16 cellular contexts compared by ENCODE assay signal in genomic region chr7:111954474-111955311, GRCh38.
A peak's percentile ranks its signal among the peaks of the same experiment; 100 is the strongest.
DNase-seq lines count a peak whose midpoint lies in the region; ATAC-seq, FAIRE-seq and TF ChIP-seq lines count a peak whose summit lies in the region.
"Had no signal": no experiment of that assay in that cellular context is flagged by ENCODE, and none has a peak within 500 bp of the region (broad histone marks: within the 10 kb centered on the region; RNA-seq: fewer than 3 reads in every experiment).

No MANE protein-coding gene starts in this region.

- H3K27me3 ChIP-seq in liver (ENCODE audit: control insufficient read depth in 4 of 4, insufficient read depth in 4 of 4, low read length in 3 of 4) (no peaks in the 10 kb centered on the region), HepG2 (ENCODE audit: control insufficient read depth in 1 of 2, insufficient read depth in 2 of 2, low read length in 2 of 2) (no peaks in the 10 kb centered on the region)
- H3K27me3 ChIP-seq: ascending aorta, ovary had no signal

- H3K4me2 ChIP-seq in HepG2 (ENCODE audit: low read depth, low read length) = no peak overlapping the region

- FAIRE-seq in HepG2 (lab: Jason Lieb, UNC) = no peak
- FAIRE-seq: GM12892, GM19239, RCC 7860 had no signal

- peaks cover 47% of the 10 kb centered on the region for H3K4me1 Mint-ChIP-seq in nephron
- H3K4me1 Mint-ChIP-seq: activated B cell treated with CpG ODN at 0.5 μM for 24 hours; activated CD8-positive, alpha-beta memory T cell treated with anti-CD3 and anti-CD28 coated beads, Interleukin-2, amount 10 ng/mL, durations not matched to agents 7 days and 5 days had no signal

- no peaks in the 10 kb centered on the region for H3K27me3 Mint-ChIP-seq in nephron (ENCODE audit: low read depth)
- H3K27me3 Mint-ChIP-seq: activated B cell treated with CpG ODN at 0.5 μM for 24 hours had no signal

- in situ Hi-C loops in HepG2 (cut with HindIII; ENCODE audit: extremely low pct_ligation_motif_present, low pct_unique_long_range_greater_than_20kb) = loop anchor here (10.0 kb wide), 1 partner anchor 450 kb away; no protein-coding TSS in a partner anchor

- POLR2A ChIA-PET in HepG2 (lab: Yijun Ruan, JAX) = no interaction called here

- H3K36me3 Mint-ChIP-seq in nephron (ENCODE audit: low read depth) = peaks cover 9% of the 10 kb centered on the region
- H3K36me3 Mint-ChIP-seq: activated CD8-positive, alpha-beta memory T cell treated with anti-CD3 and anti-CD28 coated beads, Interleukin-2, amount 10 ng/mL, durations not matched to agents 7 days and 5 days had no signal

- ATAC-seq in HepG2 (no peak), HG03432 (IDR thresholded peaks at IDR 0.05; ENCODE audit: unreplicated experiment) (no peak), GM21515 (IDR thresholded peaks at IDR 0.05; ENCODE audit: unreplicated experiment) (no peak), HG02981 (IDR thresholded peaks at IDR 0.05; ENCODE audit: unreplicated experiment) (no peak)
- ATAC-seq: activated CD8-positive, alpha-beta memory T cell treated with anti-CD3 and anti-CD28 coated beads, Interleukin-2, amount 10 ng/mL, durations not matched to agents 7 days and 5 days had no signal

- H3K4me1 ChIP-seq in liver (ENCODE audit: control insufficient read depth in 4 of 4, insufficient read depth in 4 of 4, low read length in 3 of 4) (peaks cover 2 to 18% (median 7%) of the 10 kb centered on the region in 4 donors), HepG2 (ENCODE audit: insufficient read depth, low read length) (peaks cover 16% of the 10 kb centered on the region)
- H3K4me1 ChIP-seq: ascending aorta had no signal

- DNase-seq in HepG2 (ENCODE audit: low spot score) (no peak), head of caudate nucleus (peak in 30 of 42 donors; percentile 6 to 64 (median 35)), DMS 273 (lab: John Stamatoyannopoulos, UW; ENCODE audit: unreplicated experiment) (no peak)
- DNase-seq: activated B cell treated with CpG ODN at 0.5 μM for 24 hours; activated CD8-positive, alpha-beta memory T cell treated with anti-CD3 and anti-CD28 coated beads, Interleukin-2, amount 10 ng/mL, durations not matched to agents 7 days and 5 days; activated gamma-delta T cell treated with Interleukin-2 at 50 U/mL for 16 hours had no signal

- H3K4me3 Mint-ChIP-seq in nephron = no peak overlapping the region
- H3K4me3 Mint-ChIP-seq: activated B cell treated with CpG ODN at 0.5 μM for 24 hours; activated CD8-positive, alpha-beta memory T cell treated with anti-CD3 and anti-CD28 coated beads, Interleukin-2, amount 10 ng/mL, durations not matched to agents 7 days and 5 days had no signal

- TF ChIP-seq EP300 in HepG2 (IDR thresholded peaks at IDR 0.05; ENCODE audit: low read depth in 2 of 2, low read length in 2 of 2) (no peak), HepG2 (CRISPR knock-in tag; IDR thresholded peaks at IDR 0.05; ENCODE audit: borderline replicate concordance) (no peak)

- TF ChIP-seq CTCF in liver (IDR thresholded peaks at IDR 0.05; ENCODE audit: low read depth, low read length, missing input control) (no peak), HepG2 (CRISPR knock-in tag; IDR thresholded peaks at IDR 0.05) (no peak), nephron (IDR thresholded peaks at IDR 0.05; ENCODE audit: unreplicated experiment in 3 of 3) (no peak)

- H3K9ac ChIP-seq in liver (ENCODE audit: low read depth in 1 of 2, low read length in 2 of 2) (no peak overlapping the region), HepG2 (ENCODE audit: insufficient read depth, low read depth, low read length) (no peak overlapping the region)

- no peak overlapping the region for H2AFZ ChIP-seq in HepG2 (ENCODE audit: low read length)

- TF ChIP-seq RAD21 in liver (IDR thresholded peaks at IDR 0.05) (no peak), HepG2 (CRISPR knock-in tag; IDR thresholded peaks at IDR 0.05) (no peak)

- peak overlapping the region; percentile 71 to 88 (median 73) for H3K27ac Mint-ChIP-seq in nephron
- H3K27ac Mint-ChIP-seq: activated B cell treated with CpG ODN at 0.5 μM for 24 hours; activated CD8-positive, alpha-beta memory T cell treated with anti-CD3 and anti-CD28 coated beads, Interleukin-2, amount 10 ng/mL, durations not matched to agents 7 days and 5 days had no signal

- H3K36me3 ChIP-seq in liver (ENCODE audit: control insufficient read depth in 4 of 4, insufficient read depth in 3 of 4, low read depth in 1 of 4, low read length in 3 of 4) (no peaks in the 10 kb centered on the region), HepG2 (replicated peaks in 1 of 2; ENCODE audit: control insufficient read depth in 1 of 2, insufficient read depth in 2 of 2, low read length in 2 of 2) (no peaks in the 10 kb centered on the region)
- H3K36me3 ChIP-seq: ascending aorta, ovary had no signal

- no peak for TF ChIP-seq POLR2A in HepG2 (IDR thresholded peaks at IDR 0.05; ENCODE audit: insufficient read depth in 1 of 2, low read depth in 2 of 2, low read length in 2 of 2)

- H4K20me1 ChIP-seq in HepG2 (ENCODE audit: insufficient read depth, low read length) = no peaks in the 10 kb centered on the region

- no peaks in the 10 kb centered on the region for H3K79me2 ChIP-seq in HepG2 (ENCODE audit: insufficient read depth, low read length)

- H3K27ac ChIP-seq in liver (ENCODE audit: low read depth in 1 of 2, low read length in 2 of 2) = peak overlapping the region; percentile 72 to 78
- H3K27ac ChIP-seq in HepG2 (ENCODE audit: extremely low read length, insufficient read depth, low read length) = no peak overlapping the region

- CTCF ChIA-PET in HepG2 (lab: Yijun Ruan, JAX; ENCODE audit: low intra/inter-chr PET ratio, low total read pairs) = no interaction called here

- intact Hi-C loops in HepG2 (cut with micrococcal nuclease; ENCODE audit: unreplicated experiment) (loop anchor here (5.0 kb wide), 1 partner anchor 253 kb away; the partner anchor contains the start of genes DOCK4 and ZNF277), head of caudate nucleus (cut with DNase I) (no loop called here)

- BruUV-seq in HepG2 (replicated peaks; lab: Mats Ljungman, UMichigan) = no TSS peak

- WGBS in liver = 77% methylated on average over 15 of the region's 15 CpGs
- WGBS in HepG2 (ENCODE audit: low lambda C conversion rate) = 94% methylated on average over 14 of the region's 15 CpGs

- H3K9me3 Mint-ChIP-seq in nephron = no peaks in the 10 kb centered on the region
- H3K9me3 Mint-ChIP-seq: activated B cell treated with CpG ODN at 0.5 μM for 24 hours had no signal

- H3K4me3 ChIP-seq in liver (ENCODE audit: low read depth in 1 of 3, low read length in 3 of 3) = no peak overlapping the region
- H3K4me3 ChIP-seq in HepG2 (replicated peaks in 1 of 3; ENCODE audit: insufficient read depth in 1 of 3, low read depth in 2 of 3, low read length in 3 of 3) = no peak overlapping the region
- H3K4me3 ChIP-seq: ascending aorta, ovary had no signal

- no peaks in the 10 kb centered on the region for H3K9me3 ChIP-seq in liver (ENCODE audit: control insufficient read depth in 4 of 4, low read length in 3 of 4)
- H3K9me3 ChIP-seq in HepG2 (ENCODE audit: low read length) = no peaks in the 10 kb centered on the region
- H3K9me3 ChIP-seq: ascending aorta, ovary had no signal

TF ChIP-seq in liver, 16 proteins besides CTCF, POLR2A, EP300 and RAD21:
- peak; percentile 76 for TF ChIP-seq NR2F2 (IDR thresholded peaks at IDR 0.05)
- TF ChIP-seq YY1 (IDR thresholded peaks at IDR 0.05) = no peak

TF ChIP-seq in HepG2, 621 proteins besides CTCF, POLR2A, EP300 and RAD21:
- no peak for TF ChIP-seq XBP1 (CRISPR knock-in tag; IDR thresholded peaks at IDR 0.05)
- TF ChIP-seq REPIN1 (CRISPR knock-in tag; IDR thresholded peaks at IDR 0.05; ENCODE audit: borderline replicate concordance, low read depth) = no peak
- TF ChIP-seq ZC3H4 (CRISPR knock-in tag; IDR thresholded peaks at IDR 0.05; ENCODE audit: borderline replicate concordance) = no peak
- no peak for TF ChIP-seq SRY (CRISPR knock-in tag; IDR thresholded peaks at IDR 0.05)
- no peak for TF ChIP-seq ZNF619 (CRISPR knock-in tag; IDR thresholded peaks at IDR 0.05)
- no peak for TF ChIP-seq ZNF430 (CRISPR knock-in tag; IDR thresholded peaks at IDR 0.05)
- TF ChIP-seq ZNF501 (CRISPR knock-in tag; IDR thresholded peaks at IDR 0.05) = no peak
- no peak for TF ChIP-seq HOXA9 (CRISPR knock-in tag; IDR thresholded peaks at IDR 0.05; ENCODE audit: borderline replicate concordance)

Comparison
In these comparisons a context has a peak if more than half of its experiments do, and no peak if none do; other contexts are left out.
1. DNase-seq: peak in head of caudate nucleus (30 of 42); none in HepG2 (single experiment) and DMS 273 (single experiment).